Comparison of ENCODE assay signal across 9 cellular contexts in genomic region chr1:77889240-77889637, GRCh38. TPM values are rescaled to one million over a fixed set of nuclear protein-coding genes. Genes with fewer than 3 reads are reported as not detected.
DNase-seq lines count a peak whose midpoint lies in the region; ATAC-seq and TF ChIP-seq lines count a peak whose summit lies in the region.
"Had no signal": no experiment of that assay in that cellular context is flagged by ENCODE, and none has a peak within 500 bp of the region (broad histone marks: within the 10 kb centered on the region; RNA-seq: fewer than 3 reads in every experiment).

No MANE protein-coding gene starts in this region.

- H2AFZ ChIP-seq in HCT116 (ENCODE audit: low read depth, low read length, poor library complexity, severe bottlenecking) = no peak overlapping the region
- H2AFZ ChIP-seq in hepatocyte = peak overlapping the region; percentile 86

- H3K9ac ChIP-seq in BLaER1 (no peak overlapping the region), HCT116 (ENCODE audit: low read length) (no peak overlapping the region), adipocyte (ENCODE audit: low read length) (peak overlapping the region; percentile 99)
- H3K9ac ChIP-seq: KMS-11 had no signal

- peaks cover 13% of the 10 kb centered on the region for H3K9me3 ChIP-seq in BLaER1
- H3K9me3 ChIP-seq in HCT116 (ENCODE audit: control insufficient read depth in 1 of 2, insufficient read depth in 1 of 2, low read depth in 1 of 2, low read length in 2 of 2) = no peaks in the 10 kb centered on the region
- no peaks in the 10 kb centered on the region for H3K9me3 ChIP-seq in adipocyte (ENCODE audit: control insufficient read depth, low read length)
- no peaks in the 10 kb centered on the region for H3K9me3 ChIP-seq in hepatocyte (ENCODE audit: low read depth)

- H3K79me2 ChIP-seq in HCT116 (ENCODE audit: insufficient read depth, low read length) = no peaks in the 10 kb centered on the region
- peaks cover 40% of the 10 kb centered on the region for H3K79me2 ChIP-seq in hepatocyte

- CTCF ChIA-PET in HCT116 (lab: Charles Lee) = no interaction called here

- ATAC-seq in HCT116 (no peak), HG02981 (IDR thresholded peaks at IDR 0.05; ENCODE audit: unreplicated experiment) (no peak), HG02610 (IDR thresholded peaks at IDR 0.05; ENCODE audit: unreplicated experiment) (no peak)
- ATAC-seq in activated CD4-positive, CD25-positive, alpha-beta regulatory T cell treated with anti-CD3 and anti-CD28 coated beads, Interleukin-2, amount 50 U/mL, for 24 hours = no peak

- no peak for TF ChIP-seq POLR2A in HCT116 (IDR thresholded peaks at IDR 0.05; ENCODE audit: borderline replicate concordance, extremely low read depth, insufficient read depth, insufficient read length)

- H3K4me2 ChIP-seq in BLaER1 (peak overlapping the region; percentile 58; the same call in 1 of the 2 replicates), HCT116 (ENCODE audit: low read length) (peak overlapping the region; percentile 21), hepatocyte (peak overlapping the region; percentile 83)
- H3K4me2 ChIP-seq: KMS-11 had no signal

- no peak overlapping the region for H3K4me3 ChIP-seq in BLaER1
- H3K4me3 ChIP-seq in HCT116 (replicated peaks in 1 of 2; ENCODE audit: low read depth in 1 of 2, low read length in 2 of 2) = no peak overlapping the region
- peak overlapping the region; percentile 96 for H3K4me3 ChIP-seq in adipocyte (ENCODE audit: low read length)
- peak overlapping the region; percentile 84 for H3K4me3 ChIP-seq in hepatocyte
- peak overlapping the region; percentile 88 for H3K4me3 ChIP-seq in skeletal muscle cell (ENCODE audit: low read depth, low read length)

- H4K20me1 ChIP-seq in BLaER1 (peaks cover 12% of the 10 kb centered on the region), HCT116 (ENCODE audit: insufficient read depth) (no peaks in the 10 kb centered on the region), hepatocyte (ENCODE audit: insufficient read depth, poor library complexity, severe bottlenecking) (no peaks in the 10 kb centered on the region)

- intact Hi-C loops in HCT116 (cut with micrococcal nuclease) = no loop called here

- RAD21 ChIA-PET in HCT116 (lab: Charles Lee; ENCODE audit: low non-redundant PET in 1 of 2, low total read pairs in 2 of 2, uncharacterized antibody in 2 of 2, unreplicated experiment in 2 of 2) = no interaction called here

- H3K27me3 ChIP-seq in BLaER1 (peaks cover 46% of the 10 kb centered on the region), HCT116 (ENCODE audit: insufficient read depth, low read length) (no peaks in the 10 kb centered on the region), adipocyte (replicated peaks; ENCODE audit: control insufficient read depth, insufficient read depth, low read length) (no peaks in the 10 kb centered on the region), hepatocyte (no peaks in the 10 kb centered on the region)

- WGBS in hepatocyte (ENCODE audit: low lambda C conversion rate, missing lambda C conversion rate) = under 1% methylated on average over 9 of the region's 9 CpGs

- BruUV-seq in HCT116 (replicated peaks; lab: Mats Ljungman, UMichigan) = no TSS peak

- TF ChIP-seq CTCF in HCT116 (IDR thresholded peaks at IDR 0.05 in 2 of 3, conservative IDR thresholded peaks at IDR 0.05 in 1 of 3; ENCODE audit: borderline replicate concordance in 1 of 3, insufficient read depth in 1 of 3, low read depth in 2 of 3, low read length in 2 of 3) (no peak), hepatocyte (IDR thresholded peaks at IDR 0.05; ENCODE audit: poor library complexity) (no peak)

- H3K9me2 ChIP-seq in HCT116 (ENCODE audit: insufficient read depth) (no peaks in the 10 kb centered on the region), hepatocyte (replicated peaks; ENCODE audit: insufficient read depth) (no peaks in the 10 kb centered on the region)

- H3K27ac ChIP-seq in BLaER1 = no peak overlapping the region
- H3K27ac ChIP-seq in HCT116 (ENCODE audit: low read depth, low read length) = no peak overlapping the region
- H3K27ac ChIP-seq in hepatocyte = peak overlapping the region; percentile 97
- H3K27ac ChIP-seq: KMS-11 had no signal

- DNase-seq in HCT116 (ENCODE audit: low read depth, low spot score) (no peak), adipocyte (ENCODE audit: low read depth) (peak; percentile 84), hepatocyte (ENCODE audit: low spot score) (peak; percentile 43), skeletal muscle cell (ENCODE audit: low read depth) (peak; percentile 32)

- peaks cover 9% of the 10 kb centered on the region; the same call in 1 of the 2 replicates for H3K4me1 ChIP-seq in BLaER1
- peaks cover 3 to 16% of the 10 kb centered on the region in 2 experiments; a peak in 3 of 4 replicates for H3K4me1 ChIP-seq in HCT116 (ENCODE audit: control insufficient read depth in 1 of 2, insufficient read depth in 2 of 2, low read length in 2 of 2)
- peaks cover 29% of the 10 kb centered on the region for H3K4me1 ChIP-seq in adipocyte (ENCODE audit: control insufficient read depth, insufficient read depth, low read length)
- H3K4me1 ChIP-seq in hepatocyte (ENCODE audit: insufficient read depth) = peaks cover 13% of the 10 kb centered on the region

- H3K36me3 ChIP-seq in BLaER1 = no peaks in the 10 kb centered on the region
- H3K36me3 ChIP-seq in HCT116 (ENCODE audit: control insufficient read depth in 1 of 2, insufficient read depth in 2 of 2, low read length in 2 of 2) = no peaks in the 10 kb centered on the region
- H3K36me3 ChIP-seq in adipocyte (ENCODE audit: control insufficient read depth, insufficient read depth, low read length, severe bottlenecking) = peaks cover 10% of the 10 kb centered on the region
- H3K36me3 ChIP-seq in hepatocyte (replicated peaks; ENCODE audit: insufficient read depth, low read depth) = no peaks in the 10 kb centered on the region

- TF ChIP-seq RAD21 in HCT116 (IDR thresholded peaks at IDR 0.05; ENCODE audit: low read depth) = no peak

- POLR2A ChIA-PET in HCT116 (lab: Charles Lee) = no interaction called here

TF ChIP-seq in HCT116, 20 proteins besides CTCF, POLR2A, EP300 and RAD21:
- TF ChIP-seq EGR1 (IDR thresholded peaks at IDR 0.05; ENCODE audit: low read depth) (no peak), CEBPB (IDR thresholded peaks at IDR 0.05; ENCODE audit: low read depth) (no peak), MAX (IDR thresholded peaks at IDR 0.05) (no peak), TCF7L2 (IDR thresholded peaks at IDR 0.05; ENCODE audit: borderline replicate concordance, extremely low read depth, insufficient read depth, insufficient read length) (no peak), YY1 (IDR thresholded peaks at IDR 0.05; ENCODE audit: extremely low read depth, insufficient replicate concordance, low read depth, low read length) (no peak), EZH2 (IDR thresholded peaks at IDR 0.05) (no peak), EZH2phosphoT487 (IDR thresholded peaks at IDR 0.05; ENCODE audit: borderline replicate concordance) (no peak), SRF (IDR thresholded peaks at IDR 0.05; ENCODE audit: low read depth) (no peak), ATF3 (IDR thresholded peaks at IDR 0.05) (no peak), FOSL1 (IDR thresholded peaks at IDR 0.05; ENCODE audit: low read depth) (no peak), REST (IDR thresholded peaks at IDR 0.05; ENCODE audit: low read depth) (no peak), ZFX (IDR thresholded peaks at IDR 0.05) (no peak), CBX3 (IDR thresholded peaks at IDR 0.05; ENCODE audit: low read depth) (no peak), SIN3A (IDR thresholded peaks at IDR 0.05; ENCODE audit: low read depth) (no peak), ZNF274 (IDR thresholded peaks at IDR 0.05; ENCODE audit: low read depth, low read length) (no peak), POLR2AphosphoS5 (IDR thresholded peaks at IDR 0.05; ENCODE audit: low read depth, low read length) (no peak)

RNA-seq across cellular contexts. Expression of gene NEXN, which starts 0.8 kb away (rescaled TPM):
- total RNA-seq in HCT116 (2021; ENCODE audit: unreplicated experiment) = 0.15 TPM
- 0.07 and 0.13 TPM in 2 replicates for polyA plus RNA-seq in HCT116 (2012)
- total RNA-seq in hepatocyte = 5.1 and 5.3 TPM in 2 replicates
- 11.5 and 12.2 TPM in 2 replicates for polyA plus RNA-seq in hepatocyte

Comparison
In these comparisons a context has a peak if more than half of its experiments do, and no peak if none do; other contexts are left out.
1. H3K4me2 ChIP-seq: peak in every context shown above with its lines; median percentile 83 in hepatocyte; 58 in BLaER1; 21 in HCT116.
2. H3K4me3 ChIP-seq: peak in adipocyte (single experiment), hepatocyte (single experiment) and skeletal muscle cell (single experiment); none in BLaER1 (single experiment) and HCT116 (0 of 2).